Comparison of ENCODE assay signal across 12 cellular contexts in genomic region chr4:38411092-38411491, GRCh38.
A peak's percentile ranks its signal among the peaks of the same experiment; 100 is the strongest.
DNase-seq lines count a peak whose midpoint lies in the region; ATAC-seq and TF ChIP-seq lines count a peak whose summit lies in the region.
"Had no signal": no experiment of that assay in that cellular context is flagged by ENCODE, and none has a peak within 500 bp of the region (broad histone marks: within the 10 kb centered on the region; RNA-seq: fewer than 3 reads in every experiment).

No MANE protein-coding gene starts in this region.

- TF ChIP-seq CTCF in transverse colon (IDR thresholded peaks at IDR 0.05) = no peak
- no peak for TF ChIP-seq CTCF in natural killer cell (IDR thresholded peaks at IDR 0.05)

- H3K27ac Mint-ChIP-seq in natural killer cell = no peak overlapping the region

- peaks cover 0 to 25% (median 14%) of the 10 kb centered on the region in 4 donors for H3K4me1 ChIP-seq in transverse colon

- intact Hi-C loops in transverse colon (cut with DNase I; ENCODE audit: low total_unique reads) = loop anchor here (1.0 kb wide), 1 partner anchor 10 kb away; no protein-coding TSS in a partner anchor
- intact Hi-C loops in natural killer cell (cut with micrococcal nuclease) = no loop called here

- no peaks in the 10 kb centered on the region for H3K36me3 ChIP-seq in transverse colon

- peak in 2 of 3 donors; percentile 5 to 8 for DNase-seq in stimulated activated CD4-positive, alpha-beta T cell treated with anti-CD3 and anti-CD28 coated beads, Interleukin-12 subunit alpha, Interleukin-12 subunit beta, amount 100 ng/mL, for 48 hours (ENCODE audit: low read depth in 2 of 3, low spot score in 1 of 3)
- DNase-seq in stimulated activated CD4-positive, alpha-beta T cell treated with anti-CD3 and anti-CD28 coated beads, Interleukin-4, amount 100 ng/mL, for 4 hours = no peak
- DNase-seq in transverse colon (peak; percentile 21), HPDE6-E6E7 (ENCODE audit: extremely low spot score) (no peak), DMS79 treated with DMSO at 0.1 percent for 48 hours (lab: John Stamatoyannopoulos, UW) (no peak), natural killer cell (no peak)
- DNase-seq: NCI-H345, Right ventricle myocardium superior had no signal

- H3K27ac ChIP-seq in transverse colon = no peak overlapping the region
- H3K27ac ChIP-seq: skin epidermis, VCaP had no signal

- no peak for TF ChIP-seq POLR2A in transverse colon (IDR thresholded peaks at IDR 0.05)

- H3K4me3 ChIP-seq in transverse colon = no peak overlapping the region
- H3K4me3 ChIP-seq: skin epidermis had no signal

- H3K27me3 Mint-ChIP-seq in natural killer cell (ENCODE audit: low read depth in 2 of 2) = peaks cover 0 to 5% of the 10 kb centered on the region in 2 donors

- no peak for TF ChIP-seq EP300 in transverse colon (IDR thresholded peaks at IDR 0.05; ENCODE audit: low read depth)

- WGBS in transverse colon (ENCODE audit: low coverage in 1 of 2), 2 donors = 49 to 61% methylated on average over 4 of the region's 4 CpGs

- no peaks in the 10 kb centered on the region for H3K27me3 ChIP-seq in transverse colon

- no peaks in the 10 kb centered on the region for H3K9me3 Mint-ChIP-seq in natural killer cell

- in situ Hi-C loops in transverse colon (cut with MboI; ENCODE audit: low pct_ligation_motif_present in 1 of 4, low pct_unique_long_range_greater_than_20kb in 1 of 4, low sequenced_read_pairs in 3 of 4) = no loop called here

- H3K36me3 Mint-ChIP-seq in natural killer cell = no peaks in the 10 kb centered on the region

- H3K4me3 Mint-ChIP-seq in natural killer cell = no peak overlapping the region

- H3K4me1 Mint-ChIP-seq in natural killer cell = peaks cover 0 to 6% of the 10 kb centered on the region in 2 donors

- H3K9me3 ChIP-seq in transverse colon = no peaks in the 10 kb centered on the region

- ATAC-seq in GM21717 (IDR thresholded peaks at IDR 0.05; ENCODE audit: unreplicated experiment) = peak; percentile 88
- peak; percentile 84 for ATAC-seq in HG03457 (IDR thresholded peaks at IDR 0.05; ENCODE audit: unreplicated experiment)
- no peak for ATAC-seq in natural killer cell

Comparison
In these comparisons a context has a peak if more than half of its experiments do, and no peak if none do; other contexts are left out.
1. DNase-seq: peak in stimulated activated CD4-positive, alpha-beta T cell treated with anti-CD3 and anti-CD28 coated beads, Interleukin-12 subunit alpha, Interleukin-12 subunit beta, amount 100 ng/mL, for 48 hours (2 of 3) and transverse colon (single experiment); none in stimulated activated CD4-positive, alpha-beta T cell treated with anti-CD3 and anti-CD28 coated beads, Interleukin-4, amount 100 ng/mL, for 4 hours (0 of 2), HPDE6-E6E7 (single experiment), DMS79 treated with DMSO at 0.1 percent for 48 hours (single experiment) and natural killer cell (single experiment).
2. ATAC-seq: peak in GM21717 (single experiment) and HG03457 (single experiment); none in natural killer cell (0 of 3).